Comparison of ENCODE assay signal across 11 cellular contexts in the genomic region with DNA sequence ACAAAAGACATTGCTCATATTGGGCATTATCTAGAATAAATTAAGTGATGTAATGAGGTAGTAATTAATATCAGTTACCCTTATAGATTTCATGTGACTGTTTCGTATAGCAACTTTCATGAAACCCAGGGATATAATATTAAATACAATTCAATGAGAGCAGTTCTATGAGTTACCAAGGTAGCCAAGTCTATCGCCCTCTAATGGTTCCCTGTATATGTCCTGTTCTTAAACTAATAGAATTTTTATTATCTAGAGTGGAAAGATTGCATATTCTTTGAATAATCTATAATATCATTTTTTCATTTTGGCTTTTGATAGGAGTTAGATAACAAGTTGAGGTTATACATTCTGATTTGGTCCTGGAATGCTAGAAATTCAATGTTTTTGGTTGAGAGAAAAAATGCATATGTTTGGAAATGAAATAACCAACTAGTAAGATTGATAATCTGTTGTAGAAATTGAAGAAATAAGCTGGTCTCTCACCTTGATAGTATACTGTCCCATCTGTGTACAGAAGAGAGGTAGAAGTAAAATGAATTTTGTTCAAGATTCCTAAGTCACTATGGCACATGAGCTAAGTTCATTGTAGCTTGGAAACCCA. TPM values are rescaled to one million over a fixed set of nuclear protein-coding genes. Genes with fewer than 3 reads are reported as not detected.
DNase-seq lines count a peak whose midpoint lies in the region; ATAC-seq, FAIRE-seq and TF ChIP-seq lines count a peak whose summit lies in the region.
"Had no signal": no experiment of that assay in that cellular context is flagged by ENCODE, and none has a peak within 500 bp of the region (broad histone marks: within the 10 kb centered on the region; RNA-seq: fewer than 3 reads in every experiment).

No MANE protein-coding gene starts in this region.

- no peaks in the 10 kb centered on the region for H3K9me1 ChIP-seq in endothelial cell of umbilical vein (replicated peaks; ENCODE audit: control insufficient read depth, extremely low read depth, insufficient read depth, low read length)

- no peaks in the 10 kb centered on the region for H4K20me1 ChIP-seq in endothelial cell of umbilical vein (replicated peaks; ENCODE audit: control insufficient read depth, extremely low read depth, insufficient read depth, low read length)

- BruUV-seq in endothelial cell of umbilical vein (replicated peaks; lab: Mats Ljungman, UMichigan) = no TSS peak

- H2AFZ ChIP-seq in endothelial cell of umbilical vein (ENCODE audit: low read depth, low read length) = no peak overlapping the region

- POLR2A ChIA-PET in activated CD8-positive, alpha-beta T cell treated with anti-CD3 and anti-CD28 coated beads for 36 hours (lab: Charles Lee) = no interaction called here
- POLR2A ChIA-PET in activated CD8-positive, alpha-beta T cell treated with anti-CD3 and anti-CD28 coated beads, Interleukin-2, amount 10 ng/mL, durations not matched to agents 7 days and 5 days (lab: Charles Lee) = no interaction called here
- POLR2A ChIA-PET in endothelial cell of umbilical vein (lab: Charles Lee) = no interaction called here

- TF ChIP-seq POLR2A in endothelial cell of umbilical vein (IDR thresholded peaks at IDR 0.05; ENCODE audit: low read depth, low read length) = no peak
- TF ChIP-seq POLR2A in transverse colon (IDR thresholded peaks at IDR 0.05) = no peak

- H3K4me1 ChIP-seq in endothelial cell of umbilical vein (ENCODE audit: control insufficient read depth, extremely low read depth, insufficient read depth, low read length) = no peaks in the 10 kb centered on the region
- no peaks in the 10 kb centered on the region for H3K4me1 ChIP-seq in transverse colon

- H3K27me3 Mint-ChIP-seq in activated CD8-positive, alpha-beta T cell treated with anti-CD3 and anti-CD28 coated beads for 36 hours = no peaks in the 10 kb centered on the region
- no peaks in the 10 kb centered on the region for H3K27me3 Mint-ChIP-seq in activated CD8-positive, alpha-beta T cell treated with anti-CD3 and anti-CD28 coated beads, Interleukin-2, amount 10 ng/mL, durations not matched to agents 7 days and 5 days (ENCODE audit: low read depth)
- H3K27me3 Mint-ChIP-seq: CD4-positive, alpha-beta T cell had no signal

- no peak overlapping the region for H3K4me3 Mint-ChIP-seq in activated CD8-positive, alpha-beta T cell treated with anti-CD3 and anti-CD28 coated beads for 36 hours
- H3K4me3 Mint-ChIP-seq in activated CD8-positive, alpha-beta T cell treated with anti-CD3 and anti-CD28 coated beads, Interleukin-2, amount 10 ng/mL, durations not matched to agents 7 days and 5 days = no peak overlapping the region
- H3K4me3 Mint-ChIP-seq: CD4-positive, alpha-beta T cell had no signal

- no peaks in the 10 kb centered on the region for H3K9me3 ChIP-seq in endothelial cell of umbilical vein (replicated peaks; ENCODE audit: control insufficient read depth, insufficient read depth, low read length)
- H3K9me3 ChIP-seq in transverse colon = no peaks in the 10 kb centered on the region

- H3K36me3 Mint-ChIP-seq in activated CD8-positive, alpha-beta T cell treated with anti-CD3 and anti-CD28 coated beads for 36 hours (ENCODE audit: low read depth) = peaks cover 28% of the 10 kb centered on the region
- peaks cover 21% of the 10 kb centered on the region for H3K36me3 Mint-ChIP-seq in activated CD8-positive, alpha-beta T cell treated with anti-CD3 and anti-CD28 coated beads, Interleukin-2, amount 10 ng/mL, durations not matched to agents 7 days and 5 days (ENCODE audit: low read depth)

- H3K27ac Mint-ChIP-seq in activated CD8-positive, alpha-beta T cell treated with anti-CD3 and anti-CD28 coated beads for 36 hours = no peak overlapping the region
- no peak overlapping the region for H3K27ac Mint-ChIP-seq in activated CD8-positive, alpha-beta T cell treated with anti-CD3 and anti-CD28 coated beads, Interleukin-2, amount 10 ng/mL, durations not matched to agents 7 days and 5 days
- H3K27ac Mint-ChIP-seq: CD4-positive, alpha-beta T cell had no signal

- DNase-seq in activated CD8-positive, alpha-beta T cell treated with anti-CD3 and anti-CD28 coated beads for 36 hours = no peak
- no peak for DNase-seq in activated CD8-positive, alpha-beta T cell treated with anti-CD3 and anti-CD28 coated beads, Interleukin-2, amount 10 ng/mL, durations not matched to agents 7 days and 5 days
- peak; percentile 49 for DNase-seq in NCI-H69 (lab: John Stamatoyannopoulos, UW)
- peak; percentile 19 for DNase-seq in endothelial cell of umbilical vein (ENCODE audit: low read depth, low spot score)
- no peak for DNase-seq in transverse colon
- DNase-seq in cerebellum (ENCODE audit: low spot score) = no peak
- no peak for DNase-seq in nucleus accumbens (lab: John Stamatoyannopoulos, UW)
- DNase-seq: amniotic stem cell; CD4-positive, alpha-beta T cell; NCI-H2107 had no signal

- intact Hi-C loops in activated CD8-positive, alpha-beta T cell treated with anti-CD3 and anti-CD28 coated beads for 36 hours (cut with micrococcal nuclease) = no loop called here
- intact Hi-C loops in endothelial cell of umbilical vein (cut with micrococcal nuclease) = no loop called here
- intact Hi-C loops in transverse colon (cut with DNase I; ENCODE audit: low total_unique reads) = no loop called here

- no peak for ATAC-seq in activated CD8-positive, alpha-beta T cell treated with anti-CD3 and anti-CD28 coated beads for 36 hours
- no peak for ATAC-seq in activated CD8-positive, alpha-beta T cell treated with anti-CD3 and anti-CD28 coated beads, Interleukin-2, amount 10 ng/mL, durations not matched to agents 7 days and 5 days
- ATAC-seq in GM19455 (IDR thresholded peaks at IDR 0.05; ENCODE audit: unreplicated experiment) = no peak

- no peak overlapping the region for H3K4me2 ChIP-seq in endothelial cell of umbilical vein (ENCODE audit: insufficient read depth, low read length)

- H3K36me3 ChIP-seq in endothelial cell of umbilical vein (ENCODE audit: control insufficient read depth in 2 of 2, extremely low read depth in 1 of 2, insufficient read depth in 2 of 2, low read length in 2 of 2) (no peaks in the 10 kb centered on the region), transverse colon (peaks cover 0 to 11% (median 0%) of the 10 kb centered on the region in 4 donors)

- no peak for TF ChIP-seq EP300 in transverse colon (IDR thresholded peaks at IDR 0.05; ENCODE audit: low read depth)

- dilution Hi-C loops in endothelial cell of umbilical vein (cut with MboI; ENCODE audit: extremely low pct_ligation_motif_present, low sequenced_read_pairs) = no loop called here

- no peak for FAIRE-seq in endothelial cell of umbilical vein (lab: Jason Lieb, UNC)

- H3K27ac ChIP-seq in endothelial cell of umbilical vein (ENCODE audit: insufficient read depth, low read depth, low read length) (no peak overlapping the region), transverse colon (no peak overlapping the region)

- WGBS in transverse colon (ENCODE audit: low coverage in 1 of 2), 2 donors = 86 to 90% methylated on average over 2 of the region's 2 CpGs

- H3K4me1 Mint-ChIP-seq in activated CD8-positive, alpha-beta T cell treated with anti-CD3 and anti-CD28 coated beads for 36 hours (ENCODE audit: low read depth) = peaks cover 2% of the 10 kb centered on the region
- H3K4me1 Mint-ChIP-seq in activated CD8-positive, alpha-beta T cell treated with anti-CD3 and anti-CD28 coated beads, Interleukin-2, amount 10 ng/mL, durations not matched to agents 7 days and 5 days (ENCODE audit: low read depth) = peaks cover 4% of the 10 kb centered on the region

- H3K27me3 ChIP-seq in endothelial cell of umbilical vein (ENCODE audit: control insufficient read depth in 2 of 2, insufficient read depth in 2 of 2, low read length in 2 of 2) = no peaks in the 10 kb centered on the region
- H3K27me3 ChIP-seq in transverse colon = no peaks in the 10 kb centered on the region

- CTCF ChIA-PET in activated CD8-positive, alpha-beta T cell treated with anti-CD3 and anti-CD28 coated beads for 36 hours (lab: Charles Lee) = interaction anchor here (0.7 to 2.2 kb wide), 6 partner anchors 10 to 60 kb away, joined by 3 to 9 read pairs (median 4); a partner anchor contains a TSS
- CTCF ChIA-PET in activated CD8-positive, alpha-beta T cell treated with anti-CD3 and anti-CD28 coated beads, Interleukin-2, amount 10 ng/mL, durations not matched to agents 7 days and 5 days (lab: Charles Lee) = interaction anchor here (0.9 to 2.9 kb wide), 4 partner anchors 9 to 33 kb away, joined by 3 to 8 read pairs (median 5); no protein-coding TSS in a partner anchor
- CTCF ChIA-PET in endothelial cell of umbilical vein (lab: Charles Lee) = interaction anchor here (0.8 to 3.4 kb wide), 5 partner anchors 10 to 192 kb away, joined by 3 to 18 read pairs (median 5); a partner anchor contains a TSS

- in situ Hi-C loops in transverse colon (cut with MboI; ENCODE audit: low pct_ligation_motif_present in 1 of 4, low pct_unique_long_range_greater_than_20kb in 1 of 4, low sequenced_read_pairs in 3 of 4) = no loop called here

- TF ChIP-seq CTCF in activated CD8-positive, alpha-beta T cell treated with anti-CD3 and anti-CD28 coated beads for 36 hours (IDR thresholded peaks at IDR 0.05) = peak; percentile 44
- TF ChIP-seq CTCF in endothelial cell of umbilical vein (IDR thresholded peaks at IDR 0.05; ENCODE audit: extremely low read depth in 1 of 2, insufficient read depth in 1 of 2, low read depth in 1 of 2, low read length in 2 of 2) = peak; percentile 34 to 36
- peak in 4 of 5 experiments; percentile 12 to 33 (median 19) for TF ChIP-seq CTCF in transverse colon (IDR thresholded peaks at IDR 0.05)

- H3K4me3 ChIP-seq in endothelial cell of umbilical vein (replicated peaks in 1 of 3; ENCODE audit: insufficient read depth in 1 of 3, low read depth in 1 of 3, low read length in 3 of 3) (no peak overlapping the region), transverse colon (no peak overlapping the region)

- no peaks in the 10 kb centered on the region for H3K79me2 ChIP-seq in endothelial cell of umbilical vein (ENCODE audit: control insufficient read depth, insufficient read depth, low read length)

- H3K9me3 Mint-ChIP-seq in activated CD8-positive, alpha-beta T cell treated with anti-CD3 and anti-CD28 coated beads for 36 hours = peaks cover 2% of the 10 kb centered on the region
- H3K9me3 Mint-ChIP-seq in activated CD8-positive, alpha-beta T cell treated with anti-CD3 and anti-CD28 coated beads, Interleukin-2, amount 10 ng/mL, durations not matched to agents 7 days and 5 days (ENCODE audit: insufficient read depth) = no peaks in the 10 kb centered on the region
- H3K9me3 Mint-ChIP-seq: CD4-positive, alpha-beta T cell had no signal

- no peak overlapping the region for H3K9ac ChIP-seq in endothelial cell of umbilical vein (replicated peaks; ENCODE audit: extremely low read depth, insufficient read depth, low read length)

RNA-seq across cellular contexts. Expression of a gene that starts 59.7 kb away (rescaled TPM):
- total RNA-seq in activated CD8-positive, alpha-beta T cell treated with anti-CD3 and anti-CD28 coated beads for 36 hours = 10 to 100 TPM; 61.6 to 67.2 TPM
- total RNA-seq in activated CD8-positive, alpha-beta T cell treated with anti-CD3 and anti-CD28 coated beads, Interleukin-2, amount 10 ng/mL, durations not matched to agents 7 days and 5 days = 10 to 100 TPM; 50.3 to 58.1 TPM
- total RNA-seq in endothelial cell of umbilical vein (50.4 and 59.9 TPM in 2 replicates), transverse colon (100 to 1,000 TPM in 2 of 4 donors, 10 to 100 TPM in 2; 43.4 to 128 (median 84.3) TPM), cerebellum (147 TPM)
- 17.5 and 21.3 TPM in 2 replicates for polyA plus RNA-seq in endothelial cell of umbilical vein
- polyA plus RNA-seq in endothelial cell of umbilical vein (2011; cell fraction: cytosol; rRNA removed) = 24.6 and 24.7 TPM in 2 replicates
- polyA plus RNA-seq in endothelial cell of umbilical vein (2011; cell fraction: nucleus; rRNA removed) = 76.9 and 91.5 TPM in 2 replicates
- polyA plus RNA-seq in endothelial cell of umbilical vein (2012) = 29.8 and 43.8 TPM in 2 replicates
- 43.8 and 46.9 TPM in 2 replicates for polyA minus RNA-seq in endothelial cell of umbilical vein
- polyA minus RNA-seq in endothelial cell of umbilical vein (2011; cell fraction: cytosol; rRNA and poly(A)+ RNA removed) = 35.7 TPM
- polyA minus RNA-seq in endothelial cell of umbilical vein (2011; cell fraction: nucleus; rRNA and poly(A)+ RNA removed) = 141 and 215 TPM in 2 replicates

Comparison
In these comparisons a context has a peak if more than half of its experiments do, and no peak if none do; other contexts are left out.
1. DNase-seq: peak in NCI-H69 (single experiment) and endothelial cell of umbilical vein (single experiment); none in activated CD8-positive, alpha-beta T cell treated with anti-CD3 and anti-CD28 coated beads for 36 hours (single experiment), activated CD8-positive, alpha-beta T cell treated with anti-CD3 and anti-CD28 coated beads, Interleukin-2, amount 10 ng/mL, durations not matched to agents 7 days and 5 days (single experiment), transverse colon (single experiment), cerebellum (single experiment) and nucleus accumbens (0 of 56).
2. Peak in every context shown above with its lines, with median percentiles within 50 percentile points of each other: CTCF ChIP-seq.